Comparison of ENCODE assay signal across 14 cellular contexts in the genomic region with DNA sequence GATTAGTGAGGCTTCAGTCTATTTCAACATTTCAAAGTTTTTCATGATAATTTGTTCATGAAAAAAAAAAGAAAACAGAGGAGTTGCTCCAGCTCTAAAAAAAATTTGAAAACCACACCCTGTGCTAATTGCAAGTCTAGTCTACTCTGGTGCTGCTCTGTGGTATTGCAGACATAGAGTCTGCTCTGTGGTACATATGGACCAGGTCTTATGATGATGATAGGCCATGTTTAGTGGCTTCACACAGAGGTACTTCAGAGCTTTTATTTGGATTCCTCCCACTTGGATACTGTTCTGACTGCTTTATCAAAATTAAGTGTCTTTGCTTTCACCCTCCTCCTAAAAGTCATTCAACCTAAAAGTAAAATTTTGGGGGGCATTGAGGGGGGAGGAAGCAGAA.
DNase-seq lines count a peak whose midpoint lies in the region; ATAC-seq, FAIRE-seq and TF ChIP-seq lines count a peak whose summit lies in the region.
"Had no signal": no experiment of that assay in that cellular context is flagged by ENCODE, and none has a peak within 500 bp of the region (broad histone marks: within the 10 kb centered on the region; RNA-seq: fewer than 3 reads in every experiment).

No MANE protein-coding gene starts in this region.

- H3K27ac ChIP-seq in HepG2 (ENCODE audit: extremely low read length, insufficient read depth, low read length): no peak overlapping the region
- no peak overlapping the region for H3K27ac ChIP-seq in right lobe of liver
- peak overlapping the region; percentile 79 for H3K27ac ChIP-seq in substantia nigra (ENCODE audit: low read depth, low read length, poor library complexity, severe bottlenecking)
- H3K27ac ChIP-seq: neural progenitor cell, testis had no signal

- POLR2A ChIA-PET in HepG2 (lab: Yijun Ruan, JAX): no interaction called here

- H3K79me2 ChIP-seq in HepG2 (ENCODE audit: insufficient read depth, low read length): no peaks in the 10 kb centered on the region

- CTCF ChIA-PET in HepG2 (lab: Yijun Ruan, JAX; ENCODE audit: low intra/inter-chr PET ratio, low total read pairs): no interaction called here

- no peak for TF ChIP-seq RAD21 in HepG2 (CRISPR knock-in tag; IDR thresholded peaks at IDR 0.05)

- no peaks in the 10 kb centered on the region for H3K4me1 ChIP-seq in HepG2 (ENCODE audit: insufficient read depth, low read length)
- no peaks in the 10 kb centered on the region for H3K4me1 ChIP-seq in right lobe of liver
- H3K4me1 ChIP-seq: BE2C, neural progenitor cell, testis had no signal

- no peak overlapping the region for H2AFZ ChIP-seq in HepG2 (ENCODE audit: low read length)
- H2AFZ ChIP-seq: neural progenitor cell had no signal

- H3K4me2 ChIP-seq in HepG2 (ENCODE audit: low read depth, low read length): no peak overlapping the region
- H3K4me2 ChIP-seq: neural progenitor cell had no signal

- H4K20me1 ChIP-seq in HepG2 (ENCODE audit: insufficient read depth, low read length): no peaks in the 10 kb centered on the region

- H3K9ac ChIP-seq in HepG2 (ENCODE audit: insufficient read depth, low read depth, low read length): no peak overlapping the region
- H3K9ac ChIP-seq: neural progenitor cell had no signal

- DNase-seq in HepG2 (ENCODE audit: low spot score) (no peak), right lobe of liver (no peak), NCI-H146 treated with DMSO at 0.1 percent for 48 hours (lab: John Stamatoyannopoulos, UW; ENCODE audit: unreplicated experiment) (peak; percentile 46), SHP77 treated with DMSO at 0.1 percent for 48 hours (lab: John Stamatoyannopoulos, UW) (peak; percentile 69), substantia nigra (lab: John Stamatoyannopoulos, UW) (no peak), GM12892 (ENCODE audit: insufficient read length) (no peak)
- DNase-seq in activated CD8-positive, alpha-beta memory T cell treated with anti-CD3 and anti-CD28 coated beads for 24 hours: no peak
- DNase-seq: BE2C, DND-41, midbrain, testis had no signal

- ATAC-seq in HepG2: peak; percentile 46; the same call in 2 of the 3 replicates
- ATAC-seq in right lobe of liver: no peak
- ATAC-seq in HG03045 (IDR thresholded peaks at IDR 0.05; ENCODE audit: unreplicated experiment): no peak

- no peak for TF ChIP-seq EP300 in HepG2 (IDR thresholded peaks at IDR 0.05; ENCODE audit: low read depth in 2 of 2, low read length in 2 of 2)
- TF ChIP-seq EP300 in HepG2 (CRISPR knock-in tag; IDR thresholded peaks at IDR 0.05; ENCODE audit: borderline replicate concordance): no peak

- in situ Hi-C loops in HepG2 (cut with HindIII; ENCODE audit: extremely low pct_ligation_motif_present, low pct_unique_long_range_greater_than_20kb): no loop called here

- H3K36me3 ChIP-seq in HepG2 (replicated peaks in 1 of 2; ENCODE audit: control insufficient read depth in 1 of 2, insufficient read depth in 2 of 2, low read length in 2 of 2): peaks cover 3 to 14% of the 10 kb centered on the region in 2 experiments; a peak in 3 of 5 replicates
- no peaks in the 10 kb centered on the region for H3K36me3 ChIP-seq in right lobe of liver
- H3K36me3 ChIP-seq: neural progenitor cell had no signal

- TF ChIP-seq POLR2A in HepG2 (IDR thresholded peaks at IDR 0.05; ENCODE audit: insufficient read depth in 1 of 2, low read depth in 2 of 2, low read length in 2 of 2) (no peak), right lobe of liver (IDR thresholded peaks at IDR 0.05) (no peak), GM12892 (IDR thresholded peaks at IDR 0.05; ENCODE audit: low read depth, low read length) (no peak)

- no peak overlapping the region for H3K4me3 ChIP-seq in HepG2 (replicated peaks in 1 of 3; ENCODE audit: insufficient read depth in 1 of 3, low read depth in 2 of 3, low read length in 3 of 3)
- H3K4me3 ChIP-seq in right lobe of liver: no peak overlapping the region
- H3K4me3 ChIP-seq: neural progenitor cell, testis had no signal

- no peak for FAIRE-seq in HepG2 (lab: Jason Lieb, UNC)
- FAIRE-seq in GM12892 (lab: Jason Lieb, UNC): no peak
- FAIRE-seq: RCC 7860 had no signal

- TF ChIP-seq CTCF in HepG2 (CRISPR knock-in tag; IDR thresholded peaks at IDR 0.05): no peak
- TF ChIP-seq CTCF in right lobe of liver (IDR thresholded peaks at IDR 0.05): no peak

- no peaks in the 10 kb centered on the region for H3K27me3 ChIP-seq in HepG2 (ENCODE audit: control insufficient read depth in 1 of 2, insufficient read depth in 2 of 2, low read length in 2 of 2)
- H3K27me3 ChIP-seq in right lobe of liver: no peaks in the 10 kb centered on the region
- H3K27me3 ChIP-seq: BE2C, neural progenitor cell, testis had no signal

- BruUV-seq in HepG2 (replicated peaks; lab: Mats Ljungman, UMichigan): no TSS peak

- intact Hi-C loops in HepG2 (cut with micrococcal nuclease; ENCODE audit: unreplicated experiment): no loop called here
- intact Hi-C loops in right lobe of liver (cut with DNase I): loop anchor here in 1 of 2 donors (10.0 kb wide), 1 partner anchor 163 kb away; a partner anchor contains a TSS

- H3K9me3 ChIP-seq in HepG2 (ENCODE audit: low read length) (no peaks in the 10 kb centered on the region), right lobe of liver (no peaks in the 10 kb centered on the region)
- H3K9me3 ChIP-seq: BE2C, testis had no signal

TF ChIP-seq in HepG2, 621 proteins besides CTCF, POLR2A, EP300 and RAD21:
- TF ChIP-seq SRSF4 (IDR thresholded peaks at IDR 0.05; ENCODE audit: low read depth, low read length, poor library complexity, severe bottlenecking) (no peak), ZNF20 (CRISPR knock-in tag; IDR thresholded peaks at IDR 0.05) (no peak), ZNF317 (CRISPR knock-in tag; IDR thresholded peaks at IDR 0.05) (no peak), HCFC1 (IDR thresholded peaks at IDR 0.05; ENCODE audit: low read depth, low read length) (no peak), ARHGAP35 (CRISPR knock-in tag; IDR thresholded peaks at IDR 0.05; ENCODE audit: borderline replicate concordance) (no peak), ZSCAN9 (CRISPR knock-in tag; IDR thresholded peaks at IDR 0.05; ENCODE audit: borderline replicate concordance) (no peak), TBX2 (CRISPR knock-in tag; IDR thresholded peaks at IDR 0.05; ENCODE audit: borderline replicate concordance) (no peak), ZNF644 (CRISPR knock-in tag; IDR thresholded peaks at IDR 0.05; ENCODE audit: low read depth) (no peak), MZF1 (CRISPR knock-in tag; IDR thresholded peaks at IDR 0.05; ENCODE audit: borderline replicate concordance) (no peak)
- TF ChIP-seq, protein P1, sequence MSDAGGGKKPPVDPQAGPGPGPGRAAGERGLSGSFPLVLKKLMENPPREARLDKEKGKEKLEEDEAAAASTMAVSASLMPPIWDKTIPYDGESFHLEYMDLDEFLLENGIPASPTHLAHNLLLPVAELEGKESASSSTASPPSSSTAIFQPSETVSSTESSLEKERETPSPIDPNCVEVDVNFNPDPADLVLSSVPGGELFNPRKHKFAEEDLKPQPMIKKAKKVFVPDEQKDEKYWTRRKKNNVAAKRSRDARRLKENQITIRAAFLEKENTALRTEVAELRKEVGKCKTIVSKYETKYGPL (CRISPR knock-in tag; IDR thresholded peaks at IDR 0.05): no peak
- TF ChIP-seq, protein P2, sequence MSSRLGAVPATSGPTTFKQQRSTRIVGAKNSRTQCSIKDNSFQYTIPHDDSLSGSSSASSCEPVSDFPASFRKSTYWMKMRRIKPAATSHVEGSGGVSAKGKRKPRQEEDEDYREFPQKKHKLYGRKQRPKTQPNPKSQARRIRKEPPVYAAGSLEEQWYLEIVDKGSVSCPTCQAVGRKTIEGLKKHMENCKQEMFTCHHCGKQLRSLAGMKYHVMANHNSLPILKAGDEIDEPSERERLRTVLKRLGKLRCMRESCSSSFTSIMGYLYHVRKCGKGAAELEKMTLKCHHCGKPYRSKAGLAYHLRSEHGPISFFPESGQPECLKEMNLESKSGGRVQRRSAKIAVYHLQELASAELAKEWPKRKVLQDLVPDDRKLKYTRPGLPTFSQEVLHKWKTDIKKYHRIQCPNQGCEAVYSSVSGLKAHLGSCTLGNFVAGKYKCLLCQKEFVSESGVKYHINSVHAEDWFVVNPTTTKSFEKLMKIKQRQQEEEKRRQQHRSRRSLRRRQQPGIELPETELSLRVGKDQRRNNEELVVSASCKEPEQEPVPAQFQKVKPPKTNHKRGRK (CRISPR knock-in tag; IDR thresholded peaks at IDR 0.05): no peak
- TF ChIP-seq, protein P3, sequence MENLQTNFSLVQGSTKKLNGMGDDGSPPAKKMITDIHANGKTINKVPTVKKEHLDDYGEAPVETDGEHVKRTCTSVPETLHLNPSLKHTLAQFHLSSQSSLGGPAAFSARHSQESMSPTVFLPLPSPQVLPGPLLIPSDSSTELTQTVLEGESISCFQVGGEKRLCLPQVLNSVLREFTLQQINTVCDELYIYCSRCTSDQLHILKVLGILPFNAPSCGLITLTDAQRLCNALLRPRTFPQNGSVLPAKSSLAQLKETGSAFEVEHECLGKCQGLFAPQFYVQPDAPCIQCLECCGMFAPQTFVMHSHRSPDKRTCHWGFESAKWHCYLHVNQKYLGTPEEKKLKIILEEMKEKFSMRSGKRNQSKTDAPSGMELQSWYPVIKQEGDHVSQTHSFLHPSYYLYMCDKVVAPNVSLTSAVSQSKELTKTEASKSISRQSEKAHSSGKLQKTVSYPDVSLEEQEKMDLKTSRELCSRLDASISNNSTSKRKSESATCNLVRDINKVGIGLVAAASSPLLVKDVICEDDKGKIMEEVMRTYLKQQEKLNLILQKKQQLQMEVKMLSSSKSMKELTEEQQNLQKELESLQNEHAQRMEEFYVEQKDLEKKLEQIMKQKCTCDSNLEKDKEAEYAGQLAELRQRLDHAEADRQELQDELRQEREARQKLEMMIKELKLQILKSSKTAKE (CRISPR knock-in tag; IDR thresholded peaks at IDR 0.05; ENCODE audit: borderline replicate concordance): no peak
TF ChIP-seq in HepG2: peak in this region for 0.

Comparison
In these comparisons a context has a peak if more than half of its experiments do, and no peak if none do; other contexts are left out.
1. DNase-seq: peak in NCI-H146 treated with DMSO at 0.1 percent for 48 hours (single experiment) and SHP77 treated with DMSO at 0.1 percent for 48 hours (single experiment); none in HepG2 (single experiment), right lobe of liver (0 of 3), substantia nigra (0 of 49), GM12892 (single experiment) and activated CD8-positive, alpha-beta memory T cell treated with anti-CD3 and anti-CD28 coated beads for 24 hours (single experiment).